In the genomic region with DNA sequence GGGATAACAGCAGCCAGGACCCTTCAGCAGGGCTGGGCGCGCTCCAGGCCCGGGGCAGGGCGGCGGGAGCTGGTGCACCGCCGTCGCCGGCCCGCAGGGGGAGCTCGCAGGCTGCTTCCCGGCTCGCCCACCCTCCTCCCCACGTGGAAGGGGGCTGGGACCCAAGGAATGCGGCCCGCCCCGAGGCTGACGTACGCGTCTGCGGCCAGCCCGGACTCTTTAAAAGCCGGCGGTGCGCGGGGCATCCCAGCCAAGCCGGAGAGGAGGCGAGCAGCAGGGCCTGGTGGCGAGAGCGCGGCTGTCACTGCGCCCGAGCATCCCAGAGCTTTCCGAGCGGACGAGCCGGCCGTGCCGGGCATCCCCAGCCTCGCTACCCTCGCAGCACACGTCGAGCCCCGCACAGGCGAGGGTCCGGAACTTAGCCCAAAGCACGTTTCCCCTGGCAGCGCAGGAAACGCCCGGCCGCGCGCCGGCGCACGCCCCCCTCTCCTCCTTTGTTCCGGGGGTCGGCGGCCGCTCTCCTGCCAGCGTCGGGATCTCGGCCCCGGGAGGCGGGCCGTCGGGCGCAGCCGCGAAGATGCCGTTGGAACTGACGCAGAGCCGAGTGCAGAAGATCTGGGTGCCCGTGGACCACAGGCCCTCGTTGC, we compare ENCODE assay signal across 8 cellular contexts. TPM values are rescaled to one million over a fixed set of nuclear protein-coding genes. Genes with fewer than 3 reads are reported as not detected.
DNase-seq lines count a peak whose midpoint lies in the region; ATAC-seq and TF ChIP-seq lines count a peak whose summit lies in the region.

Gene PFKFB3 (plus strand): TSS at position 249 of the 647 bp plus-strand sequence. CDS start 329 bp downstream, at position 578.

- TF ChIP-seq CTCF in Peyer's patch (IDR thresholded peaks at IDR 0.05): peak; percentile 97 to 99 (median 98)
- peak; percentile 95 for TF ChIP-seq CTCF in natural killer cell (IDR thresholded peaks at IDR 0.05)

- intact Hi-C loops in natural killer cell (cut with micrococcal nuclease): loop anchor here (1.0 to 10.0 kb wide), 4 partner anchors 41 to 474 kb away; no protein-coding TSS in a partner anchor

- H3K4me3 Mint-ChIP-seq in activated T-helper 17 cell treated with anti-CD3 and anti-CD28 coated beads, Interleukin-2, amount 50 U/mL, for 72 hours: peak within 1 kb of the TSS; percentile 92
- peak within 1 kb of the TSS; percentile 94 for H3K4me3 Mint-ChIP-seq in natural killer cell

- peak; percentile 97 for DNase-seq in D341Med (ENCODE audit: low spot score)
- peak; percentile 60 for DNase-seq in HPDE6-E6E7 (ENCODE audit: extremely low spot score)
- peak; percentile 90 to 97 (median 95) for DNase-seq in Peyer's patch
- DNase-seq in fibroblast of peridontal ligament (ENCODE audit: extremely low read depth): peak; percentile 90
- peak; percentile 84 for DNase-seq in natural killer cell
- peak; percentile 87 for DNase-seq in stimulated activated naive CD4-positive, alpha-beta T cell treated with Interleukin-2 at 50 U/mL for 16 hours (lab: John Stamatoyannopoulos, UW)

- peak within 1 kb of the TSS; percentile 99 for H3K27ac Mint-ChIP-seq in activated T-helper 17 cell treated with anti-CD3 and anti-CD28 coated beads, Interleukin-2, amount 50 U/mL, for 72 hours
- H3K27ac Mint-ChIP-seq in natural killer cell: peak within 1 kb of the TSS; percentile 28 to 77

- peak within 1 kb of the TSS; percentile 55 to 90 (median 86) for H3K4me3 ChIP-seq in Peyer's patch

- no peaks in the 10 kb centered on the region for H3K36me3 ChIP-seq in Peyer's patch

- peaks cover 0 to 32% (median 8%) of the 10 kb centered on the region in 4 donors for H3K4me1 ChIP-seq in Peyer's patch

- H3K27me3 Mint-ChIP-seq in activated T-helper 17 cell treated with anti-CD3 and anti-CD28 coated beads, Interleukin-2, amount 50 U/mL, for 72 hours: no peaks in the 10 kb centered on the region
- no peaks in the 10 kb centered on the region for H3K27me3 Mint-ChIP-seq in natural killer cell (ENCODE audit: low read depth in 2 of 2)

- H3K36me3 Mint-ChIP-seq in activated T-helper 17 cell treated with anti-CD3 and anti-CD28 coated beads, Interleukin-2, amount 50 U/mL, for 72 hours (ENCODE audit: low read depth): peaks cover 75% of the 10 kb centered on the region
- no peaks in the 10 kb centered on the region for H3K36me3 Mint-ChIP-seq in natural killer cell

- no peaks in the 10 kb centered on the region for H3K9me3 Mint-ChIP-seq in activated T-helper 17 cell treated with anti-CD3 and anti-CD28 coated beads, Interleukin-2, amount 50 U/mL, for 72 hours
- H3K9me3 Mint-ChIP-seq in natural killer cell: no peaks in the 10 kb centered on the region

- no peaks in the 10 kb centered on the region for H3K9me3 ChIP-seq in Peyer's patch

- peak within 1 kb of the TSS; percentile 87 to 97 (median 95) for H3K27ac ChIP-seq in Peyer's patch

- peaks cover 26% of the 10 kb centered on the region for H3K4me1 Mint-ChIP-seq in activated T-helper 17 cell treated with anti-CD3 and anti-CD28 coated beads, Interleukin-2, amount 50 U/mL, for 72 hours
- H3K4me1 Mint-ChIP-seq in natural killer cell: peaks cover 21 to 38% of the 10 kb centered on the region in 2 donors

- peak; percentile 90 to 96 for TF ChIP-seq POLR2A in Peyer's patch (IDR thresholded peaks at IDR 0.05)

- ATAC-seq in GM19467 (IDR thresholded peaks at IDR 0.05; ENCODE audit: unreplicated experiment) (peak; percentile 66), natural killer cell (peak; percentile 77 to 86 (median 78))
- ATAC-seq in activated T-helper 17 cell treated with anti-CD3 and anti-CD28 coated beads, Interleukin-2, amount 50 U/mL, for 72 hours (replicated peaks): peak; percentile 74

- no peaks in the 10 kb centered on the region for H3K27me3 ChIP-seq in Peyer's patch

RNA-seq across cellular contexts. Expression of gene PFKFB3, which starts in this region (rescaled TPM):
- total RNA-seq in Peyer's patch (10 to 100 TPM; 15.2 to 85.0 (median 36.6) TPM), natural killer cell (10 to 100 TPM; 33.4 to 59.7 (median 39.0) TPM)
- total RNA-seq in activated T-helper 17 cell treated with anti-CD3 and anti-CD28 coated beads, Interleukin-2, amount 50 U/mL, for 72 hours: 100 to 1,000 TPM; 157 to 310 TPM

Comparison
In these comparisons a context has a peak if more than half of its experiments do, and no peak if none do; other contexts are left out.
1. Peak in every context shown above with its lines: DNase-seq, ATAC-seq, H3K4me3 ChIP-seq and H3K27ac ChIP-seq.